ENCODE assay signal across 36 cellular contexts in genomic region chr6:140180306-140180705, GRCh38.
"Had no signal": no experiment of that assay in that cellular context is flagged by ENCODE, and none has a peak within 500 bp of the region (broad histone marks: within the 10 kb centered on the region; RNA-seq: fewer than 3 reads in every experiment).

No MANE protein-coding gene starts in this region.

- H3K36me3 ChIP-seq: MG63 had no signal

- DNase-seq: Karpas-422, Kasumi-1, MG63, MM.1S, MV-4-11, NCI-H1048, NCI-H1092, NCI-H1092 treated with DMSO at 0.1 percent for 48 hours, NCI-H1105, NCI-H1105 treated with DMSO at 0.1 percent for 48 hours, NCI-H1417, NCI-H1417 treated with DMSO at 0.1 percent for 48 hours, NCI-H1436, NCI-H1436 treated with DMSO at 0.1 percent for 48 hours, NCI-H146, NCI-H1694, NCI-H1694 treated with DMSO at 0.1 percent for 48 hours, NCI-H187, NCI-H187 treated with DMSO at 0.1 percent for 48 hours, NCI-H1930, NCI-H2029, NCI-H2029 treated with DMSO at 0.1 percent for 48 hours, NCI-H2081, NCI-H2081 treated with DMSO at 0.1 percent for 48 hours, NCI-H2107, NCI-H2171, NCI-H2171 treated with DMSO at 0.1 percent for 48 hours, NCI-H2227 treated with DMSO at 0.1 percent for 48 hours, NCI-H226, NCI-H345, NCI-H446, NCI-H446 treated with DMSO at 0.1 percent for 48 hours, NCI-H510A, NCI-H510A treated with DMSO at 0.1 percent for 48 hours, NCI-H524, NCI-H524 treated with DMSO at 0.1 percent for 48 hours had no signal

- H3K27me3 ChIP-seq: MG63 had no signal

- H3K4me3 ChIP-seq: MG63 had no signal
